ENCODE assay signal across 18 cellular contexts in genomic region chr22:41408665-41409064, GRCh38. TPM values are rescaled to one million over a fixed set of nuclear protein-coding genes. Genes with fewer than 3 reads are reported as not detected.
DNase-seq lines count a peak whose midpoint lies in the region; ATAC-seq and TF ChIP-seq lines count a peak whose summit lies in the region.
"Had no signal": no experiment of that assay in that cellular context is flagged by ENCODE, and none has a peak within 500 bp of the region (broad histone marks: within the 10 kb centered on the region; RNA-seq: fewer than 3 reads in every experiment).

No MANE protein-coding gene starts in this region.

- no peak for TF ChIP-seq POLR2A in sigmoid colon (IDR thresholded peaks at IDR 0.05)
- peak in 1 of 2 donors; percentile 50 for TF ChIP-seq POLR2A in thyroid gland (IDR thresholded peaks at IDR 0.05)

- no peaks in the 10 kb centered on the region for H3K27me3 ChIP-seq in sigmoid colon
- no peaks in the 10 kb centered on the region for H3K27me3 ChIP-seq in thyroid gland
- H3K27me3 ChIP-seq: BLaER1 treated with 17β-estradiol and CSF1 and Interleukin-3, amounts not matched to agents 10 nM and 100 nM; SJSA1 had no signal

- H3K27ac ChIP-seq in sigmoid colon (peak overlapping the region; percentile 93 to 98 (median 98)), thyroid gland (peak overlapping the region; percentile 98 to 100 (median 99))
- H3K27ac ChIP-seq: 22Rv1; BLaER1 treated with 17β-estradiol and CSF1 and Interleukin-3, amounts not matched to agents 10 nM and 100 nM; SJSA1 had no signal

- H3K27ac Mint-ChIP-seq in activated T-cell treated with anti-CD3 and anti-CD28 coated beads, Interleukin-2, amount 50 U/mL, for 24 hours = peak overlapping the region; percentile 66
- H3K27ac Mint-ChIP-seq in central memory CD8-positive, alpha-beta T cell (ENCODE audit: low read depth) = peak overlapping the region; percentile 35

- 60 to 84% methylated on average over 8 of the region's 8 CpGs for WGBS in sigmoid colon, 2 donors
- 41 to 59% methylated on average over 8 of the region's 8 CpGs for WGBS in thyroid gland, 2 donors

- H3K36me3 Mint-ChIP-seq in activated T-cell treated with anti-CD3 and anti-CD28 coated beads, Interleukin-2, amount 50 U/mL, for 24 hours (ENCODE audit: low read depth) = peaks cover 10% of the 10 kb centered on the region
- H3K36me3 Mint-ChIP-seq in central memory CD8-positive, alpha-beta T cell (ENCODE audit: insufficient read depth) = peaks cover 4% of the 10 kb centered on the region

- TF ChIP-seq CTCF in sigmoid colon (IDR thresholded peaks at IDR 0.05) = no peak
- TF ChIP-seq CTCF in thyroid gland (IDR thresholded peaks at IDR 0.05) = no peak

- no peak for TF ChIP-seq EP300 in sigmoid colon (IDR thresholded peaks at IDR 0.05)

- peaks cover 38% of the 10 kb centered on the region for H3K4me1 Mint-ChIP-seq in activated T-cell treated with anti-CD3 and anti-CD28 coated beads, Interleukin-2, amount 50 U/mL, for 24 hours (ENCODE audit: low read depth)
- H3K4me1 Mint-ChIP-seq in central memory CD8-positive, alpha-beta T cell = peaks cover 27% of the 10 kb centered on the region

- H3K27me3 Mint-ChIP-seq in activated T-cell treated with anti-CD3 and anti-CD28 coated beads, Interleukin-2, amount 50 U/mL, for 24 hours = no peaks in the 10 kb centered on the region
- H3K27me3 Mint-ChIP-seq in central memory CD8-positive, alpha-beta T cell = no peaks in the 10 kb centered on the region

- DNase-seq in activated T-cell treated with anti-CD3 and anti-CD28 coated beads, Interleukin-2, amount 50 U/mL, for 24 hours = no peak
- DNase-seq in activated T-cell treated with anti-CD3 and anti-CD28 coated beads, Interleukin-2, amount 50 U/mL, for 1 hour = no peak
- no peak for DNase-seq in central memory CD8-positive, alpha-beta T cell (ENCODE audit: low spot score in 2 of 2)
- DNase-seq in sigmoid colon = no peak
- DNase-seq in thyroid gland = peak; percentile 85 to 91
- no peak for DNase-seq in activated CD4-positive, alpha-beta T cell treated with anti-CD3 and anti-CD28 coated beads, Interleukin-2, amount 50 U/mL, for 1 hour
- DNase-seq in iPS-NIHi7 (ENCODE audit: extremely low spot score) = no peak
- no peak for DNase-seq in stimulated activated CD4-positive, alpha-beta T cell treated with anti-CD3 and anti-CD28 coated beads, Interleukin-12 subunit alpha, Interleukin-12 subunit beta, amount 100 ng/mL, for 4 hours
- DNase-seq: DMS153, H9, NCI-H1436, NCI-H2029 treated with DMSO at 0.1 percent for 48 hours, NCI-H510A, NCI-H82 had no signal

- no peak overlapping the region for H3K4me3 Mint-ChIP-seq in activated T-cell treated with anti-CD3 and anti-CD28 coated beads, Interleukin-2, amount 50 U/mL, for 24 hours
- H3K4me3 Mint-ChIP-seq in central memory CD8-positive, alpha-beta T cell = no peak overlapping the region
- H3K4me3 Mint-ChIP-seq: H9 had no signal

- H3K9me3 Mint-ChIP-seq in activated T-cell treated with anti-CD3 and anti-CD28 coated beads, Interleukin-2, amount 50 U/mL, for 24 hours = no peaks in the 10 kb centered on the region
- no peaks in the 10 kb centered on the region for H3K9me3 Mint-ChIP-seq in central memory CD8-positive, alpha-beta T cell
- H3K9me3 Mint-ChIP-seq: H9 had no signal

- peaks cover 0 to 48% (median 44%) of the 10 kb centered on the region in 4 donors for H3K4me1 ChIP-seq in sigmoid colon
- peaks cover 50 to 52% of the 10 kb centered on the region in 2 donors for H3K4me1 ChIP-seq in thyroid gland

- no peak for ATAC-seq in central memory CD8-positive, alpha-beta T cell (replicated peaks; ENCODE audit: extremely low read depth, poor library complexity, severe bottlenecking)
- ATAC-seq: K562 had no signal

- intact Hi-C loops in sigmoid colon (cut with DNase I) = loop anchor here (10.0 kb wide), 1 partner anchor 186 kb away; no protein-coding TSS in a partner anchor
- intact Hi-C loops in thyroid gland (cut with DNase I) = no loop called here

- H3K9me3 ChIP-seq in sigmoid colon (no peaks in the 10 kb centered on the region), thyroid gland (no peaks in the 10 kb centered on the region)
- H3K9me3 ChIP-seq: BLaER1 treated with 17β-estradiol and CSF1 and Interleukin-3, amounts not matched to agents 10 nM and 100 nM; SJSA1 had no signal

- H3K4me3 ChIP-seq in sigmoid colon = no peak overlapping the region
- H3K4me3 ChIP-seq in thyroid gland (replicated peaks in 1 of 3) = no peak overlapping the region
- H3K4me3 ChIP-seq: BLaER1 treated with 17β-estradiol and CSF1 and Interleukin-3, amounts not matched to agents 10 nM and 100 nM; K562; SJSA1 had no signal

- H3K36me3 ChIP-seq in sigmoid colon (no peaks in the 10 kb centered on the region), thyroid gland (no peaks in the 10 kb centered on the region)
- H3K36me3 ChIP-seq: BLaER1 treated with 17β-estradiol and CSF1 and Interleukin-3, amounts not matched to agents 10 nM and 100 nM had no signal

RNA-seq across cellular contexts. Expression of gene TEF, which starts 26.9 kb away (rescaled TPM):
- total RNA-seq in sigmoid colon = 10 to 100 TPM; 21.3 to 30.3 (median 24.8) TPM
- 10 to 100 TPM; 12.6 to 14.8 (median 14.4) TPM for polyA plus RNA-seq in sigmoid colon
- total RNA-seq in thyroid gland = 10 to 100 TPM; 15.9 to 41.1 (median 22.9) TPM

RNA-seq across cellular contexts. Expression of gene TOB2, which starts 37.9 kb away (rescaled TPM):
- total RNA-seq in sigmoid colon (10 to 100 TPM; 23.2 to 38.2 (median 31.8) TPM), thyroid gland (100 to 1,000 TPM in 3 of 4 donors, 10 to 100 TPM in 1; 66.5 to 130 (median 115) TPM)
- polyA plus RNA-seq in sigmoid colon = 10 to 100 TPM; 13.2 to 31.9 (median 15.0) TPM

RNA-seq across cellular contexts. Expression of gene PHF5A, which starts 59.8 kb away (rescaled TPM):
- total RNA-seq in sigmoid colon (10 to 100 TPM; 31.9 to 54.2 (median 44.4) TPM), thyroid gland (10 to 100 TPM; 22.4 to 58.3 (median 39.4) TPM)
- 10 to 100 TPM; 49.2 to 59.6 (median 59.6) TPM for polyA plus RNA-seq in sigmoid colon

Comparison
In these comparisons a context has a peak if more than half of its experiments do, and no peak if none do; other contexts are left out.
1. DNase-seq: peak in thyroid gland (2 of 2); none in activated T-cell treated with anti-CD3 and anti-CD28 coated beads, Interleukin-2, amount 50 U/mL, for 24 hours (single experiment), activated T-cell treated with anti-CD3 and anti-CD28 coated beads, Interleukin-2, amount 50 U/mL, for 1 hour (single experiment), central memory CD8-positive, alpha-beta T cell (0 of 2), sigmoid colon (single experiment), activated CD4-positive, alpha-beta T cell treated with anti-CD3 and anti-CD28 coated beads, Interleukin-2, amount 50 U/mL, for 1 hour (single experiment), iPS-NIHi7 (single experiment) and stimulated activated CD4-positive, alpha-beta T cell treated with anti-CD3 and anti-CD28 coated beads, Interleukin-12 subunit alpha, Interleukin-12 subunit beta, amount 100 ng/mL, for 4 hours (single experiment).